ENCODE assay signal across 1 cellular context in the genomic region with DNA sequence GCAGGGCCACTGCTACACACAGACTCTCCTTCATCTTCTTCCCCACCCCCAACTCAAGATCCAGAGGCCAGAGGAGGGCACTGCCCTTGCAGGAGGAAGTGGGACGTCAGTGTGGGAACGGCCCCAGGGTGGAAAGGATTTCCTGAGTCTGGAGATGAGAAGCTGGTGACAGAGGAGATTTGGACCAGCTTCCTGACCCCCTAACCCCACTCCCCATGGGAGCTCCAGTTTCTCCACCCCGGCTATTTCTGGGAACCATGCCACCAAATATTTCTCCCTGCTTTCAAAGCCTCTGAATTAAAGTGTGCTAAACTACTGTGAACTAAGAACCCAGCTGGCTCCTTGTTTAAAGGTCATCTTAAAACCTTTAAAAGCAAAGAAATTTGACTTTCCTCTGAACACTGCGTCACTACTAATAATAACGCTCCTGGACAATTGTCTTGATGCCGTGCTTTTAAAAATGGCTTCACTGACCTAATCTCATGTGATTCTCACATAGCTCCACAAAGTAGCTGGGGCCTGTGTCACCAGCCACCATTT.
TF ChIP-seq lines count a peak whose summit lies in the region.

No MANE protein-coding gene starts in this region.

TF ChIP-seq in GM23338, 12 proteins besides CTCF, POLR2A, EP300 and RAD21 (continued from another document):
- TF ChIP-seq, protein P1, sequence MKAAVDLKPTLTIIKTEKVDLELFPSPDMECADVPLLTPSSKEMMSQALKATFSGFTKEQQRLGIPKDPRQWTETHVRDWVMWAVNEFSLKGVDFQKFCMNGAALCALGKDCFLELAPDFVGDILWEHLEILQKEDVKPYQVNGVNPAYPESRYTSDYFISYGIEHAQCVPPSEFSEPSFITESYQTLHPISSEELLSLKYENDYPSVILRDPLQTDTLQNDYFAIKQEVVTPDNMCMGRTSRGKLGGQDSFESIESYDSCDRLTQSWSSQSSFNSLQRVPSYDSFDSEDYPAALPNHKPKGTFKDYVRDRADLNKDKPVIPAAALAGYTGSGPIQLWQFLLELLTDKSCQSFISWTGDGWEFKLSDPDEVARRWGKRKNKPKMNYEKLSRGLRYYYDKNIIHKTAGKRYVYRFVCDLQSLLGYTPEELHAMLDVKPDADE (IDR thresholded peaks at IDR 0.05), result no peak
- TF ChIP-seq CREB1 (CRISPR knock-in tag; IDR thresholded peaks at IDR 0.05; ENCODE audit: low read depth), result no peak
- TF ChIP-seq STAT1 (IDR thresholded peaks at IDR 0.05; ENCODE audit: unreplicated experiment), result no peak
- TF ChIP-seq, protein P2, sequence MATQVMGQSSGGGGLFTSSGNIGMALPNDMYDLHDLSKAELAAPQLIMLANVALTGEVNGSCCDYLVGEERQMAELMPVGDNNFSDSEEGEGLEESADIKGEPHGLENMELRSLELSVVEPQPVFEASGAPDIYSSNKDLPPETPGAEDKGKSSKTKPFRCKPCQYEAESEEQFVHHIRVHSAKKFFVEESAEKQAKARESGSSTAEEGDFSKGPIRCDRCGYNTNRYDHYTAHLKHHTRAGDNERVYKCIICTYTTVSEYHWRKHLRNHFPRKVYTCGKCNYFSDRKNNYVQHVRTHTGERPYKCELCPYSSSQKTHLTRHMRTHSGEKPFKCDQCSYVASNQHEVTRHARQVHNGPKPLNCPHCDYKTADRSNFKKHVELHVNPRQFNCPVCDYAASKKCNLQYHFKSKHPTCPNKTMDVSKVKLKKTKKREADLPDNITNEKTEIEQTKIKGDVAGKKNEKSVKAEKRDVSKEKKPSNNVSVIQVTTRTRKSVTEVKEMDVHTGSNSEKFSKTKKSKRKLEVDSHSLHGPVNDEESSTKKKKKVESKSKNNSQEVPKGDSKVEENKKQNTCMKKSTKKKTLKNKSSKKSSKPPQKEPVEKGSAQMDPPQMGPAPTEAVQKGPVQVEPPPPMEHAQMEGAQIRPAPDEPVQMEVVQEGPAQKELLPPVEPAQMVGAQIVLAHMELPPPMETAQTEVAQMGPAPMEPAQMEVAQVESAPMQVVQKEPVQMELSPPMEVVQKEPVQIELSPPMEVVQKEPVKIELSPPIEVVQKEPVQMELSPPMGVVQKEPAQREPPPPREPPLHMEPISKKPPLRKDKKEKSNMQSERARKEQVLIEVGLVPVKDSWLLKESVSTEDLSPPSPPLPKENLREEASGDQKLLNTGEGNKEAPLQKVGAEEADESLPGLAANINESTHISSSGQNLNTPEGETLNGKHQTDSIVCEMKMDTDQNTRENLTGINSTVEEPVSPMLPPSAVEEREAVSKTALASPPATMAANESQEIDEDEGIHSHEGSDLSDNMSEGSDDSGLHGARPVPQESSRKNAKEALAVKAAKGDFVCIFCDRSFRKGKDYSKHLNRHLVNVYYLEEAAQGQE (IDR thresholded peaks at IDR 0.05; ENCODE audit: unreplicated experiment), result no peak
